In genomic region chr2:116980354-116980753, GRCh38 we compare ENCODE assay signal across 18 cellular contexts.
"Had no signal": no experiment of that assay in that cellular context is flagged by ENCODE, and none has a peak within 500 bp of the region (broad histone marks: within the 10 kb centered on the region; RNA-seq: fewer than 3 reads in every experiment).

No MANE protein-coding gene starts in this region.

- H3K27me3 ChIP-seq: cardiac muscle cell, neutrophil, spleen, upper lobe of right lung had no signal

- H3K9me3 ChIP-seq: mucosa of descending colon, neutrophil, upper lobe of right lung had no signal

- H3K36me3 ChIP-seq: cardiac muscle cell, neutrophil, spleen, upper lobe of right lung had no signal

- H3K27ac ChIP-seq: cardiac muscle cell, neutrophil, spleen, upper lobe of right lung had no signal

- H3K4me3 ChIP-seq: cardiac muscle cell, mucosa of descending colon, spleen, upper lobe of right lung had no signal

- ATAC-seq: activated CD4-positive, CD25-positive, alpha-beta regulatory T cell treated with anti-CD3 and anti-CD28 coated beads, Interleukin-2, amount 50 U/mL, for 24 hours; activated CD8-positive, alpha-beta T cell treated with anti-CD3 and anti-CD28 coated beads, Interleukin-2, amount 10 ng/mL, durations not matched to agents 7 days and 5 days; effector memory CD8-positive, alpha-beta T cell; mucosa of descending colon; stimulated activated naive B cell treated with anti-CD40 and anti-IgM and Interleukin-4, amounts not matched to agents 10 μg/mL and 1 μg/mL and 100 μg/mL, for 72 hours; upper lobe of right lung had no signal

- DNase-seq: activated CD4-positive, alpha-beta T cell treated with anti-CD3 and anti-CD28 coated beads, Interleukin-2, amount 10 ng/mL, durations not matched to agents 7 days and 5 days; activated CD8-positive, alpha-beta T cell treated with anti-CD3 and anti-CD28 coated beads, Interleukin-2, amount 10 ng/mL, durations not matched to agents 7 days and 5 days; activated naive CD4-positive, alpha-beta T cell treated with Interleukin-2 at 50 U/mL for 16 hours; activated naive CD8-positive, alpha-beta T cell treated with anti-CD3 and anti-CD28 coated beads, Interleukin-2, amount 10 ng/mL, durations not matched to agents 7 days and 5 days; activated T-cell treated with anti-CD3 and anti-CD28 coated beads, Interleukin-2, amount 50 U/mL, for 24 hours; amygdala; dermis blood vessel endothelial cell; effector memory CD8-positive, alpha-beta T cell; foreskin fibroblast; mucosa of descending colon; naive B cell; spleen; stimulated activated naive B cell treated with anti-CD40 and anti-IgM and Interleukin-4, amounts not matched to agents 10 μg/mL and 1 μg/mL and 100 μg/mL, for 72 hours; T-helper 9 cell; upper lobe of right lung had no signal

- H3K4me1 ChIP-seq: spleen, upper lobe of right lung had no signal
